Comparison of ENCODE assay signal across 1 cellular context in the genomic region with DNA sequence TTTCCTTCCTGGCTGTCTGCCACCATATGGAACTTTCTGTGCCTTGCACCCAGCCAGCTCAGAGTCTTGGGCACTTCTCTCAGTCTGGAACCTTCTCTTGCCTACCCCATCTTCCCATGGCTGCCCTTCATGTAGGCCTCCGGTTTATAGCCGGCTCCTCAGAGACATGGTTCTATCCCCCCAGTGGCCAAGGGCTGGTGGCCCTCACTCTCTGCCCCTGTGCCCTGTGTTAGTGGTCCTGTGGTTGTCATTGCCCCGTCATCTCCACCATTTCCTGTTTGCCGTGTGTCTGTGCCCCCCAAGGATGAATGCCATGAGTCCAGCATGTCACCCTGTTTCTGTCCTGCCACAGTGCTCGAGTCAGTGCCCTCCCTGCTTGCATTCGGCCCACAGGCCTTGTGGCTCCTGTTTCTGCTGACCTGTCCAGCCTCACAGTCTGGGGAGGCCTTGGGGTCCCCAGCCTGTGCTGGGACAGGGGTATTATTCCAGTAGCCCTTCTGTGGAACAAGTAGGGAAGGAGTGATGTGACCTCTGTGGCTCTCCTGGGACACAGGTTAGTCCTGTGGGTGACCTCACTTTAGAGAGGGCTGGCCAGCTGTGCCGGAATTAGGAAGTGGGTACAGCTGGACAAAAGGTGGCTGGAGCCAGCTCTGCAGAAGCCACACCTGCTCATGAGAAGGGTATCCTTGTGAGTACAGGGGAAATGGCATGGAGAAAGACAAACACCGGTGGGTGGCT.
TF ChIP-seq lines count a peak whose summit lies in the region.

No MANE protein-coding gene starts in this region.

TF ChIP-seq in IMR-90, 13 proteins besides CTCF, POLR2A, EP300 and RAD21 (continued from another document):
- TF ChIP-seq, protein P1, sequence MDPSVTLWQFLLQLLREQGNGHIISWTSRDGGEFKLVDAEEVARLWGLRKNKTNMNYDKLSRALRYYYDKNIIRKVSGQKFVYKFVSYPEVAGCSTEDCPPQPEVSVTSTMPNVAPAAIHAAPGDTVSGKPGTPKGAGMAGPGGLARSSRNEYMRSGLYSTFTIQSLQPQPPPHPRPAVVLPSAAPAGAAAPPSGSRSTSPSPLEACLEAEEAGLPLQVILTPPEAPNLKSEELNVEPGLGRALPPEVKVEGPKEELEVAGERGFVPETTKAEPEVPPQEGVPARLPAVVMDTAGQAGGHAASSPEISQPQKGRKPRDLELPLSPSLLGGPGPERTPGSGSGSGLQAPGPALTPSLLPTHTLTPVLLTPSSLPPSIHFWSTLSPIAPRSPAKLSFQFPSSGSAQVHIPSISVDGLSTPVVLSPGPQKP (IDR thresholded peaks at IDR 0.05; ENCODE audit: borderline replicate concordance, low read depth, low read length), result no peak
- TF ChIP-seq RFX5 (IDR thresholded peaks at IDR 0.05; ENCODE audit: low read depth, low read length) (no peak), MAFK (IDR thresholded peaks at IDR 0.05; ENCODE audit: low read depth, low read length) (no peak), MXI1 (IDR thresholded peaks at IDR 0.05; ENCODE audit: borderline replicate concordance, low read depth, low read length) (no peak), NFE2L2 (IDR thresholded peaks at IDR 0.05; ENCODE audit: low read depth, low read length) (no peak), BHLHE40 (IDR thresholded peaks at IDR 0.05; ENCODE audit: low read depth, low read length) (no peak), SMC3 (IDR thresholded peaks at IDR 0.05; ENCODE audit: low read depth, low read length) (no peak), CEBPB (IDR thresholded peaks at IDR 0.05; ENCODE audit: low read depth, low read length) (no peak), RCOR1 (IDR thresholded peaks at IDR 0.05; ENCODE audit: insufficient replicate concordance, low read length) (no peak), CHD1 (IDR thresholded peaks at IDR 0.05; ENCODE audit: low read depth, low read length) (no peak)
- TF ChIP-seq, protein P2, sequence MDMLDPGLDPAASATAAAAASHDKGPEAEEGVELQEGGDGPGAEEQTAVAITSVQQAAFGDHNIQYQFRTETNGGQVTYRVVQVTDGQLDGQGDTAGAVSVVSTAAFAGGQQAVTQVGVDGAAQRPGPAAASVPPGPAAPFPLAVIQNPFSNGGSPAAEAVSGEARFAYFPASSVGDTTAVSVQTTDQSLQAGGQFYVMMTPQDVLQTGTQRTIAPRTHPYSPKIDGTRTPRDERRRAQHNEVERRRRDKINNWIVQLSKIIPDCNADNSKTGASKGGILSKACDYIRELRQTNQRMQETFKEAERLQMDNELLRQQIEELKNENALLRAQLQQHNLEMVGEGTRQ (IDR thresholded peaks at IDR 0.05; ENCODE audit: low read depth, low read length), result no peak
